Comparison of ENCODE assay signal across 9 cellular contexts in genomic region chr2:223692227-223692947, GRCh38.
DNase-seq lines count a peak whose midpoint lies in the region; ATAC-seq, FAIRE-seq and TF ChIP-seq lines count a peak whose summit lies in the region.
"Had no signal": no experiment of that assay in that cellular context is flagged by ENCODE, and none has a peak within 500 bp of the region (broad histone marks: within the 10 kb centered on the region; RNA-seq: fewer than 3 reads in every experiment).

No MANE protein-coding gene starts in this region.

- no TSS peak for BruUV-seq in endothelial cell of umbilical vein (replicated peaks; lab: Mats Ljungman, UMichigan)

- H3K27ac ChIP-seq in 22Rv1 (no peak overlapping the region), OCI-LY3 (ENCODE audit: low read length) (no peak overlapping the region), endothelial cell of umbilical vein (ENCODE audit: insufficient read depth, low read depth, low read length) (no peak overlapping the region)

- intact Hi-C loops in endothelial cell of umbilical vein (cut with micrococcal nuclease) = loop anchor here (1.0 to 10.0 kb wide), 7 partner anchors 33 to 988 kb away; no protein-coding TSS in a partner anchor

- no peaks in the 10 kb centered on the region for H3K9me3 ChIP-seq in OCI-LY3 (ENCODE audit: insufficient read depth, low read length)
- no peaks in the 10 kb centered on the region for H3K9me3 ChIP-seq in endothelial cell of umbilical vein (replicated peaks; ENCODE audit: control insufficient read depth, insufficient read depth, low read length)

- H3K79me2 ChIP-seq in OCI-LY3 (ENCODE audit: low read length) (no peaks in the 10 kb centered on the region), endothelial cell of umbilical vein (ENCODE audit: control insufficient read depth, insufficient read depth, low read length) (no peaks in the 10 kb centered on the region)

- TF ChIP-seq CTCF in 22Rv1 (IDR thresholded peaks at IDR 0.05) (peak; percentile 80), GM12872 (IDR thresholded peaks at IDR 0.05; ENCODE audit: insufficient read depth, low read depth, low read length) (peak; percentile 29; the same call in 1 of the 3 replicates), OCI-LY3 (IDR thresholded peaks at IDR 0.05; ENCODE audit: low read depth, low read length) (peak; percentile 47), endothelial cell of umbilical vein (IDR thresholded peaks at IDR 0.05; ENCODE audit: extremely low read depth in 1 of 2, insufficient read depth in 1 of 2, low read depth in 1 of 2, low read length in 2 of 2) (peak; percentile 64 to 82), nephron progenitor cell (IDR thresholded peaks at IDR 0.05) (peak; percentile 34)

- H3K27me3 ChIP-seq in OCI-LY3 (ENCODE audit: low read depth, low read length) (no peaks in the 10 kb centered on the region), endothelial cell of umbilical vein (ENCODE audit: control insufficient read depth in 2 of 2, insufficient read depth in 2 of 2, low read length in 2 of 2) (no peaks in the 10 kb centered on the region)

- dilution Hi-C loops in endothelial cell of umbilical vein (cut with MboI; ENCODE audit: extremely low pct_ligation_motif_present, low sequenced_read_pairs) = no loop called here

- DNase-seq in endothelial cell of umbilical vein (ENCODE audit: low read depth, low spot score) (peak; percentile 69), nephron progenitor cell (peak; percentile 20)

- H3K9ac ChIP-seq in OCI-LY3 (ENCODE audit: low read length) (no peak overlapping the region), endothelial cell of umbilical vein (replicated peaks; ENCODE audit: extremely low read depth, insufficient read depth, low read length) (no peak overlapping the region)

- no peak overlapping the region for H2AFZ ChIP-seq in OCI-LY3 (ENCODE audit: low read depth, low read length)
- H2AFZ ChIP-seq in endothelial cell of umbilical vein (ENCODE audit: low read depth, low read length) = no peak overlapping the region

- no peak overlapping the region for H3K27ac Mint-ChIP-seq in nephron progenitor cell

- POLR2A ChIA-PET in endothelial cell of umbilical vein (lab: Charles Lee) = no interaction called here

- CTCF ChIA-PET in endothelial cell of umbilical vein (lab: Charles Lee) = interaction anchor here (0.6 to 7.8 kb wide), 26 partner anchors 10 to 720 kb away, joined by 3 to 176 read pairs (median 5); no protein-coding TSS in a partner anchor

- H3K9me1 ChIP-seq in endothelial cell of umbilical vein (replicated peaks; ENCODE audit: control insufficient read depth, extremely low read depth, insufficient read depth, low read length) = no peaks in the 10 kb centered on the region

- no peaks in the 10 kb centered on the region for H3K27me3 Mint-ChIP-seq in nephron progenitor cell (ENCODE audit: low read depth, poor library complexity)
- H3K27me3 Mint-ChIP-seq: central memory CD8-positive, alpha-beta T cell had no signal

- H3K9me3 Mint-ChIP-seq in nephron progenitor cell = no peaks in the 10 kb centered on the region
- H3K9me3 Mint-ChIP-seq: central memory CD8-positive, alpha-beta T cell had no signal

- H3K36me3 Mint-ChIP-seq in nephron progenitor cell (ENCODE audit: low read depth) = no peaks in the 10 kb centered on the region

- ATAC-seq in GM19328 (IDR thresholded peaks at IDR 0.05; ENCODE audit: unreplicated experiment) = no peak
- ATAC-seq in HG02623 (IDR thresholded peaks at IDR 0.05; ENCODE audit: unreplicated experiment) = no peak
- no peak for ATAC-seq in HG03175 (IDR thresholded peaks at IDR 0.05; ENCODE audit: unreplicated experiment)

- no peak for TF ChIP-seq POLR2A in endothelial cell of umbilical vein (IDR thresholded peaks at IDR 0.05; ENCODE audit: low read depth, low read length)

- H3K4me1 Mint-ChIP-seq in nephron progenitor cell = peaks cover 15% of the 10 kb centered on the region
- H3K4me1 Mint-ChIP-seq: central memory CD8-positive, alpha-beta T cell had no signal

- H4K20me1 ChIP-seq in OCI-LY3 (ENCODE audit: insufficient read depth, low read length) (no peaks in the 10 kb centered on the region), endothelial cell of umbilical vein (replicated peaks; ENCODE audit: control insufficient read depth, extremely low read depth, insufficient read depth, low read length) (no peaks in the 10 kb centered on the region)

- H3K36me3 ChIP-seq in OCI-LY3 (replicated peaks; ENCODE audit: low read depth, low read length) = no peaks in the 10 kb centered on the region
- H3K36me3 ChIP-seq in endothelial cell of umbilical vein (ENCODE audit: control insufficient read depth in 2 of 2, extremely low read depth in 1 of 2, insufficient read depth in 2 of 2, low read length in 2 of 2) = no peaks in the 10 kb centered on the region

- peak; percentile 92 for FAIRE-seq in endothelial cell of umbilical vein (lab: Jason Lieb, UNC)

- no peak overlapping the region for H3K4me3 Mint-ChIP-seq in nephron progenitor cell
- H3K4me3 Mint-ChIP-seq: central memory CD8-positive, alpha-beta T cell had no signal

- H3K4me3 ChIP-seq in OCI-LY3 (ENCODE audit: low read length) = no peak overlapping the region
- no peak overlapping the region for H3K4me3 ChIP-seq in endothelial cell of umbilical vein (replicated peaks in 1 of 3; ENCODE audit: insufficient read depth in 1 of 3, low read depth in 1 of 3, low read length in 3 of 3)

- H3K4me2 ChIP-seq in OCI-LY3 (ENCODE audit: low read length) (no peak overlapping the region), endothelial cell of umbilical vein (ENCODE audit: insufficient read depth, low read length) (no peak overlapping the region)

- H3K4me1 ChIP-seq in OCI-LY3 (ENCODE audit: low read length) (no peaks in the 10 kb centered on the region), endothelial cell of umbilical vein (ENCODE audit: control insufficient read depth, extremely low read depth, insufficient read depth, low read length) (peaks cover 14% of the 10 kb centered on the region)

TF ChIP-seq in endothelial cell of umbilical vein, 7 proteins besides CTCF, POLR2A, EP300 and RAD21:
- TF ChIP-seq MAX (IDR thresholded peaks at IDR 0.05; ENCODE audit: insufficient read depth, insufficient read length) = no peak

Comparison
In these comparisons a context has a peak if more than half of its experiments do, and no peak if none do; other contexts are left out.
1. CTCF ChIP-seq: peak in every context shown above with its lines; median percentile 80 in 22Rv1; 73 in endothelial cell of umbilical vein; 47 in OCI-LY3; 34 in nephron progenitor cell; 29 in GM12872.